Comparison of ENCODE assay signal across 23 cellular contexts in genomic region chr3:27686642-27687041, GRCh38. TPM values are rescaled to one million over a fixed set of nuclear protein-coding genes. Genes with fewer than 3 reads are reported as not detected.
DNase-seq lines count a peak whose midpoint lies in the region; ATAC-seq and TF ChIP-seq lines count a peak whose summit lies in the region.
"Had no signal": no experiment of that assay in that cellular context is flagged by ENCODE, and none has a peak within 500 bp of the region (broad histone marks: within the 10 kb centered on the region; RNA-seq: fewer than 3 reads in every experiment).

No MANE protein-coding gene starts in this region.

- POLR2A ChIA-PET in GM10248 (lab: Yijun Ruan, JAX): no interaction called here

- CTCF ChIA-PET in GM10248 (lab: Yijun Ruan, JAX): interaction anchor here (0.7 kb wide), 1 partner anchor 25 kb away, joined by 3 read pairs; no protein-coding TSS in a partner anchor

- peaks cover 21% of the 10 kb centered on the region for H3K27me3 Mint-ChIP-seq in T-helper 2 cell treated with Interferon-gamma antibody and Interleukin-4, amounts not matched to agents 5 μg/mL and 100 μg/mL, for 36 hours (ENCODE audit: low read depth)
- H3K27me3 Mint-ChIP-seq: activated CD4-positive, alpha-beta memory T cell treated with anti-CD3 and anti-CD28 coated beads for 36 hours had no signal

- H3K27ac Mint-ChIP-seq in T-helper 2 cell treated with Interferon-gamma antibody and Interleukin-4, amounts not matched to agents 5 μg/mL and 100 μg/mL, for 36 hours: no peak overlapping the region
- H3K27ac Mint-ChIP-seq: activated CD4-positive, alpha-beta memory T cell treated with anti-CD3 and anti-CD28 coated beads for 36 hours; activated naive CD4-positive, alpha-beta T cell treated with anti-CD3 and anti-CD28 coated beads, Interleukin-2, amount 10 ng/mL, durations not matched to agents 7 days and 5 days; brain; immature natural killer cell; naive thymus-derived CD4-positive, alpha-beta T cell had no signal

- intact Hi-C loops in Right ventricle myocardium superior (cut with DNase I): loop anchor here (10.0 kb wide), 1 partner anchor 372 kb away; no protein-coding TSS in a partner anchor

- no peak for ATAC-seq in Right ventricle myocardium superior (ENCODE audit: poor library complexity)
- ATAC-seq: heart left ventricle; lower lobe of right lung; naive thymus-derived CD4-positive, alpha-beta T cell; upper lobe of right lung had no signal

- no peak overlapping the region for H3K4me3 ChIP-seq in choroid plexus epithelial cell (ENCODE audit: low read depth, low read length)
- H3K4me3 ChIP-seq: BLaER1, heart left ventricle, lower lobe of right lung, stomach, upper lobe of right lung had no signal

- no peak overlapping the region for H3K4me3 Mint-ChIP-seq in T-helper 2 cell treated with Interferon-gamma antibody and Interleukin-4, amounts not matched to agents 5 μg/mL and 100 μg/mL, for 36 hours
- H3K4me3 Mint-ChIP-seq: activated CD4-positive, alpha-beta memory T cell treated with anti-CD3 and anti-CD28 coated beads for 36 hours; activated naive CD4-positive, alpha-beta T cell treated with anti-CD3 and anti-CD28 coated beads, Interleukin-2, amount 10 ng/mL, durations not matched to agents 7 days and 5 days; brain; immature natural killer cell; naive thymus-derived CD4-positive, alpha-beta T cell had no signal

- no peak for TF ChIP-seq CTCF in choroid plexus epithelial cell (conservative IDR thresholded peaks at IDR 0.05; ENCODE audit: low read depth, low read length)
- TF ChIP-seq CTCF in GM10248 (IDR thresholded peaks at IDR 0.05; ENCODE audit: control extremely low read depth, extremely low read depth, low read depth, missing control alignments): no peak

- H3K36me3 Mint-ChIP-seq in T-helper 2 cell treated with Interferon-gamma antibody and Interleukin-4, amounts not matched to agents 5 μg/mL and 100 μg/mL, for 36 hours (ENCODE audit: low read depth): no peaks in the 10 kb centered on the region
- H3K36me3 Mint-ChIP-seq: activated naive CD4-positive, alpha-beta T cell treated with anti-CD3 and anti-CD28 coated beads, Interleukin-2, amount 10 ng/mL, durations not matched to agents 7 days and 5 days; brain had no signal

- H3K9me3 Mint-ChIP-seq in T-helper 2 cell treated with Interferon-gamma antibody and Interleukin-4, amounts not matched to agents 5 μg/mL and 100 μg/mL, for 36 hours: peaks cover 19% of the 10 kb centered on the region

- no peaks in the 10 kb centered on the region for H3K4me1 Mint-ChIP-seq in T-helper 2 cell treated with Interferon-gamma antibody and Interleukin-4, amounts not matched to agents 5 μg/mL and 100 μg/mL, for 36 hours (ENCODE audit: low read depth)
- H3K4me1 Mint-ChIP-seq: activated naive CD4-positive, alpha-beta T cell treated with anti-CD3 and anti-CD28 coated beads, Interleukin-2, amount 10 ng/mL, durations not matched to agents 7 days and 5 days; brain; immature natural killer cell had no signal

- DNase-seq in AG20443 (ENCODE audit: low spot score): peak; percentile 40
- DNase-seq in M059J (ENCODE audit: low read depth): peak; percentile 58
- peak; percentile 91 for DNase-seq in choroid plexus epithelial cell (ENCODE audit: low read depth)
- DNase-seq in myocyte (ENCODE audit: low read depth): peak; percentile 18
- no peak for DNase-seq in GM10248 (ENCODE audit: extremely low spot score)
- no peak for DNase-seq in Right ventricle myocardium superior
- no peak for DNase-seq in T-helper 2 cell treated with Interferon-gamma antibody and Interleukin-4, amounts not matched to agents 5 μg/mL and 100 μg/mL, for 36 hours (ENCODE audit: low spot score)
- DNase-seq in activated CD4-positive, alpha-beta T cell treated with anti-CD3 and anti-CD28 coated beads for 48 hours: no peak
- DNase-seq: activated CD4-positive, alpha-beta memory T cell treated with anti-CD3 and anti-CD28 coated beads for 36 hours; activated naive CD4-positive, alpha-beta T cell treated with anti-CD3 and anti-CD28 coated beads, Interleukin-2, amount 10 ng/mL, durations not matched to agents 7 days and 5 days; activated T-cell treated with anti-CD3 and anti-CD28 coated beads, Interleukin-2, amount 50 U/mL, for 1 hour; dermis blood vessel endothelial cell; heart left ventricle; immature natural killer cell; lower lobe of right lung; naive thymus-derived CD4-positive, alpha-beta T cell; NCI-H2107; NCI-H524 treated with DMSO at 0.1 percent for 48 hours; stomach; T-helper 1 cell; upper lobe of right lung had no signal

RNA-seq across cellular contexts. Expression of gene EOMES, which starts 35.5 kb away (rescaled TPM):
- total RNA-seq in M059J (2014; rRNA removed; shearing (Covaris generic)): 0.10 TPM in 1 of 2 replicates, not detected in the other
- total RNA-seq in myocyte: not detected in 2 replicates
- not detected for polyA plus RNA-seq in myocyte (2012)
- 0.08 TPM for total RNA-seq in Right ventricle myocardium superior
- total RNA-seq: dermis blood vessel endothelial cell had no signal

Comparison
In these comparisons a context has a peak if more than half of its experiments do, and no peak if none do; other contexts are left out.
1. DNase-seq: peak in AG20443 (single experiment), M059J (single experiment), choroid plexus epithelial cell (single experiment) and myocyte (single experiment); none in GM10248 (single experiment), Right ventricle myocardium superior (single experiment), T-helper 2 cell treated with Interferon-gamma antibody and Interleukin-4, amounts not matched to agents 5 μg/mL and 100 μg/mL, for 36 hours (single experiment) and activated CD4-positive, alpha-beta T cell treated with anti-CD3 and anti-CD28 coated beads for 48 hours (single experiment).